ENCODE assay signal across 27 cellular contexts in the genomic region with DNA sequence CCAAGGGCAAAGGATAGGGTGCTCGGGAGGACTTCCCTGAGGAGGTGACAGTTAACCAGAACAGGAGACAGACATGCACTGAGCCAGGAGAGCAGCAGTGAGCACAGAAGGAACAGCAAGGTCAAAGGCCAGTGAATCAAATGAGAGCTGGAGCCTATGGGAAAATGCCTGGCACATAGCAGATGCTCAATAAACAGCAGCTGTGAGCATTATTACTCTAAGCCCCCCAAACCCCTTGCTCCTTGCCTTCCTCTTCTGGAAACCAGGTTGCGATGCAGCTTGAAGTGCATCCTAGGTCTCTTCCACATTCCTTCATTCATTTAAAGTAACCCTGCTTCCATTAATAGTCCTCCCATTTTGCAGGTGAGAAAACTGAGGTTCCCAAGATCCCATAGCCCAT.
"Had no signal": no experiment of that assay in that cellular context is flagged by ENCODE, and none has a peak within 500 bp of the region (broad histone marks: within the 10 kb centered on the region; RNA-seq: fewer than 3 reads in every experiment).

No MANE protein-coding gene starts in this region.

- H3K36me3 Mint-ChIP-seq: activated naive CD4-positive, alpha-beta T cell treated with anti-CD3 and anti-CD28 coated beads, Interleukin-2, amount 50 U/mL, for 72 hours; activated naive CD8-positive, alpha-beta T cell treated with anti-CD3 and anti-CD28 coated beads, Interleukin-2, amount 10 ng/mL, durations not matched to agents 7 days and 5 days; T-cell had no signal

- H3K4me3 Mint-ChIP-seq: activated CD4-positive, alpha-beta T cell treated with anti-CD3 and anti-CD28 coated beads for 36 hours; activated CD8-positive, alpha-beta T cell treated with anti-CD3 and anti-CD28 coated beads for 36 hours; activated naive CD8-positive, alpha-beta T cell treated with anti-CD3 and anti-CD28 coated beads, Interleukin-2, amount 10 ng/mL, durations not matched to agents 7 days and 5 days; activated T-cell treated with anti-CD3 and anti-CD28 coated beads, Interleukin-2, amount 50 U/mL, for 4 hours; activated T-helper 17 cell treated with anti-CD3 and anti-CD28 coated beads, Interleukin-2, amount 50 U/mL, for 72 hours; central memory CD8-positive, alpha-beta T cell; dendritic cell treated with granulocyte-macrophage colony-stimulating factor and Interleukin-4, amounts not matched to agents 40 ng/mL and 50 ng/mL, for 4 days; T-cell had no signal

- H3K9me3 Mint-ChIP-seq: activated CD8-positive, alpha-beta T cell treated with anti-CD3 and anti-CD28 coated beads for 36 hours; activated naive CD4-positive, alpha-beta T cell treated with anti-CD3 and anti-CD28 coated beads, Interleukin-2, amount 50 U/mL, for 72 hours; activated naive CD8-positive, alpha-beta T cell treated with anti-CD3 and anti-CD28 coated beads, Interleukin-2, amount 10 ng/mL, durations not matched to agents 7 days and 5 days; activated T-cell treated with anti-CD3 and anti-CD28 coated beads, Interleukin-2, amount 50 U/mL, for 4 hours; activated T-helper 17 cell treated with anti-CD3 and anti-CD28 coated beads, Interleukin-2, amount 50 U/mL, for 72 hours; central memory CD8-positive, alpha-beta T cell; dendritic cell treated with granulocyte-macrophage colony-stimulating factor and Interleukin-4, amounts not matched to agents 40 ng/mL and 50 ng/mL, for 4 days; T-cell had no signal

- H3K27ac Mint-ChIP-seq: activated CD4-positive, alpha-beta T cell treated with anti-CD3 and anti-CD28 coated beads for 36 hours; activated CD8-positive, alpha-beta T cell treated with anti-CD3 and anti-CD28 coated beads for 36 hours; activated naive CD4-positive, alpha-beta T cell treated with anti-CD3 and anti-CD28 coated beads, Interleukin-2, amount 50 U/mL, for 72 hours; activated naive CD8-positive, alpha-beta T cell treated with anti-CD3 and anti-CD28 coated beads, Interleukin-2, amount 10 ng/mL, durations not matched to agents 7 days and 5 days; activated T-helper 17 cell treated with anti-CD3 and anti-CD28 coated beads, Interleukin-2, amount 50 U/mL, for 72 hours; dendritic cell treated with granulocyte-macrophage colony-stimulating factor and Interleukin-4, amounts not matched to agents 40 ng/mL and 50 ng/mL, for 4 days; T-cell had no signal

- DNase-seq: activated CD4-positive, alpha-beta T cell treated with anti-CD3 and anti-CD28 coated beads for 36 hours; activated CD4-positive, alpha-beta T cell treated with anti-CD3 and anti-CD28 coated beads, Interleukin-2, amount 50 U/mL, for 1 hour; activated CD4-positive, alpha-beta T cell treated with anti-CD3 and anti-CD28 coated beads, Interleukin-2, amount 50 U/mL, for 48 hours; activated CD4-positive, CD25-positive, alpha-beta regulatory T cell; activated CD4-positive, CD25-positive, alpha-beta regulatory T cell treated with anti-CD3 and anti-CD28 coated beads, Interleukin-2, amount 50 U/mL, for 72 hours; activated CD8-positive, alpha-beta memory T cell treated with anti-CD3 and anti-CD28 coated beads for 24 hours; activated CD8-positive, alpha-beta T cell treated with anti-CD3 and anti-CD28 coated beads for 36 hours; activated effector memory CD4-positive, alpha-beta T cell treated with Interleukin-2 at 50 U/mL for 16 hours; activated gamma-delta T cell treated with Interleukin-2 at 50 U/mL for 16 hours; activated naive CD4-positive, alpha-beta T cell treated with Interleukin-2 at 50 U/mL for 16 hours; activated naive CD8-positive, alpha-beta T cell treated with anti-CD3 and anti-CD28 coated beads, Interleukin-2, amount 10 ng/mL, durations not matched to agents 7 days and 5 days; activated T-cell treated with anti-CD3 and anti-CD28 coated beads, Interleukin-2, amount 50 U/mL, for 4 hours; anterior cingulate cortex; brain microvascular endothelial cell; dorsolateral prefrontal cortex; effector memory CD4-positive, alpha-beta T cell; erythroblast; foreskin keratinocyte; gastrocnemius medialis; glutamatergic neuron; heart left ventricle; T-cell; T-helper 2 cell had no signal

- ATAC-seq: activated CD4-positive, alpha-beta T cell treated with anti-CD3 and anti-CD28 coated beads for 36 hours; activated CD8-positive, alpha-beta T cell treated with anti-CD3 and anti-CD28 coated beads for 36 hours; activated naive CD4-positive, alpha-beta T cell treated with anti-CD3 and anti-CD28 coated beads, Interleukin-2, amount 50 U/mL, for 72 hours; activated T-cell treated with anti-CD3 and anti-CD28 coated beads, Interleukin-2, amount 50 U/mL, for 4 hours; activated T-helper 17 cell treated with anti-CD3 and anti-CD28 coated beads, Interleukin-2, amount 50 U/mL, for 72 hours; foreskin keratinocyte; gastrocnemius medialis; heart left ventricle; T-cell had no signal
